Comparison of ENCODE assay signal across 8 cellular contexts in the genomic region with DNA sequence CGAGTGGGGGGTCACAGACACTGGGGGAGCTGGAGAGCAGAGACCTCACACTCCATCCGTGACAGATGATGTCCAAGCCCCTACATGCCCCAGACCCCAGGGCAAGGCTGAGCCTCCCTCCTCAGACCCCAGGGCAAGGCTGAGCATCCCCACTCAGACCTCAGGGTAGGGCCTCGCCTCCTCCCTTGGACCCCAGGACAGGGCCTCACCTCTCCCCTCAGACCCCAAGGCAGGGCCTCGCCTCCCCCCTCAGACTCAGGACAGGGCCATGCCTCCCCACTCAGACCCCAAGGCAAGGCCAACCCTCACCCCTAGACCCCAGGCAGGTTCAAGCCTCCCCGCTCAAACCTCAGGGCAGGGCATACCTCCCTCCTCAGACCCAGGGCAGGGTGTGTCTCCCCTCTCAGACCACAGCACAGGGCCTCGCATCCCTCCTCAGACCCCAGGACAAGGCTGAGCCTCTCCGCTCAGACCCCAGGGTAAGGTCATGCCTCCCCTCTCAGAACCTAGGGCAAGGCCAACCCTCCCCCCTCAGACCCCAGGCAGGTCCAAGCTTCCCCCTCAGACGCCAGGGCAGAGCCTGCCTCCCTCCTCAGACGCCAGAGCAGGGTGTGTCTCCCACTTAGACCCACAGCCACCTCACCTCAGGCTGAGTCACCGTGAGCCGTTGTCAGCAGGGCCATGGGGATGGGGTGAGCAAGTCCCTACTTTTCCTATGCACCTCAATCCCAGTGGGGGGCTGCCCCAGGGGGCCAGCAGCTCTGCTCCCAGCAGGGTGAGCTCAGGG. TPM values are rescaled to one million over a fixed set of nuclear protein-coding genes. Genes with fewer than 3 reads are reported as not detected.
DNase-seq lines count a peak whose midpoint lies in the region; ATAC-seq and TF ChIP-seq lines count a peak whose summit lies in the region.

No MANE protein-coding gene starts in this region.

- TF ChIP-seq CTCF in C4-2B (conservative IDR thresholded peaks at IDR 0.05) (no peak), left lung (IDR thresholded peaks at IDR 0.05) (no peak)

- H2AFZ ChIP-seq in Karpas-422 (ENCODE audit: low read length) = no peak overlapping the region

- peak overlapping the region; percentile 90 for H3K27ac Mint-ChIP-seq in activated T-helper 1 cell treated with anti-CD3 and anti-CD28 coated beads, Interleukin-12 subunit alpha, Interleukin-12 subunit beta, Interleukin-2, Interleukin-4 antibody, amounts not matched to agents 30 ng/mL and 10 ng/mL and 1 ng/mL, durations not matched to agents 14 hours and 24 hours and 36 hours

- H3K4me3 ChIP-seq in left lung (peak overlapping the region in 1 of 2 donors; percentile 24), Karpas-422 (ENCODE audit: low read length) (no peak overlapping the region)

- H3K27me3 Mint-ChIP-seq in activated T-helper 1 cell treated with anti-CD3 and anti-CD28 coated beads, Interleukin-12 subunit alpha, Interleukin-12 subunit beta, Interleukin-2, Interleukin-4 antibody, amounts not matched to agents 30 ng/mL and 10 ng/mL and 1 ng/mL, durations not matched to agents 14 hours and 24 hours and 36 hours (ENCODE audit: insufficient read depth) = peaks cover 2% of the 10 kb centered on the region

- H3K9me3 Mint-ChIP-seq in activated T-helper 1 cell treated with anti-CD3 and anti-CD28 coated beads, Interleukin-12 subunit alpha, Interleukin-12 subunit beta, Interleukin-2, Interleukin-4 antibody, amounts not matched to agents 30 ng/mL and 10 ng/mL and 1 ng/mL, durations not matched to agents 14 hours and 24 hours and 36 hours = no peaks in the 10 kb centered on the region

- peak overlapping the region; percentile 87 for H3K4me3 Mint-ChIP-seq in activated T-helper 1 cell treated with anti-CD3 and anti-CD28 coated beads, Interleukin-12 subunit alpha, Interleukin-12 subunit beta, Interleukin-2, Interleukin-4 antibody, amounts not matched to agents 30 ng/mL and 10 ng/mL and 1 ng/mL, durations not matched to agents 14 hours and 24 hours and 36 hours

- ATAC-seq in left lung = peak; percentile 92
- no peak for ATAC-seq in GM21619 (IDR thresholded peaks at IDR 0.05; ENCODE audit: unreplicated experiment)
- ATAC-seq in GM19395 (IDR thresholded peaks at IDR 0.05; ENCODE audit: unreplicated experiment) = no peak

- no peaks in the 10 kb centered on the region for H3K9me2 ChIP-seq in Karpas-422 (replicated peaks; ENCODE audit: insufficient read depth, low read length)

- no peak overlapping the region for H3K9ac ChIP-seq in Karpas-422 (ENCODE audit: low read length)

- intact Hi-C loops in activated T-helper 1 cell treated with anti-CD3 and anti-CD28 coated beads, Interleukin-12 subunit alpha, Interleukin-12 subunit beta, Interleukin-2, Interleukin-4 antibody, amounts not matched to agents 30 ng/mL and 10 ng/mL and 1 ng/mL, durations not matched to agents 14 hours and 24 hours and 36 hours (cut with micrococcal nuclease) = loop anchor here (1.0 to 5.0 kb wide), 3 partner anchors 14 to 115 kb away; a partner anchor contains a TSS
- intact Hi-C loops in left lung (cut with DNase I) = no loop called here

- DNase-seq in NCI-H460 (ENCODE audit: extremely low read depth, low read depth) (peak; percentile 48), left lung (peak; percentile 87 to 91), Karpas-422 (no peak)
- peak; percentile 62 for DNase-seq in activated T-helper 1 cell treated with anti-CD3 and anti-CD28 coated beads, Interleukin-12 subunit alpha, Interleukin-12 subunit beta, Interleukin-2, Interleukin-4 antibody, amounts not matched to agents 30 ng/mL and 10 ng/mL and 1 ng/mL, durations not matched to agents 14 hours and 24 hours and 36 hours (ENCODE audit: low spot score)
- peak; percentile 67 for DNase-seq in stimulated activated naive CD4-positive, alpha-beta T cell treated with Interleukin-2 at 50 U/mL for 16 hours (lab: John Stamatoyannopoulos, UW)

- no peaks in the 10 kb centered on the region for H3K79me2 ChIP-seq in Karpas-422 (ENCODE audit: low read length)

- H3K4me1 ChIP-seq in left lung (peaks cover 8 to 61% of the 10 kb centered on the region in 2 donors), Karpas-422 (ENCODE audit: low read length) (peaks cover 22% of the 10 kb centered on the region)

- peak overlapping the region; percentile 46 for H3K27ac ChIP-seq in C4-2B
- peak overlapping the region; percentile 86 to 96 for H3K27ac ChIP-seq in left lung
- H3K27ac ChIP-seq in Karpas-422 (ENCODE audit: low read length) = no peak overlapping the region

- H3K9me3 ChIP-seq in left lung (no peaks in the 10 kb centered on the region), Karpas-422 (ENCODE audit: low read length) (peaks cover 6% of the 10 kb centered on the region; the same call in 1 of the 2 replicates)

- H3K27me3 ChIP-seq in left lung (no peaks in the 10 kb centered on the region), Karpas-422 (ENCODE audit: low read length) (no peaks in the 10 kb centered on the region)

- no peaks in the 10 kb centered on the region for H3K36me3 ChIP-seq in left lung
- H3K36me3 ChIP-seq in Karpas-422 (ENCODE audit: insufficient read depth, low read length) = no peaks in the 10 kb centered on the region

- peaks cover 27% of the 10 kb centered on the region for H3K4me1 Mint-ChIP-seq in activated T-helper 1 cell treated with anti-CD3 and anti-CD28 coated beads, Interleukin-12 subunit alpha, Interleukin-12 subunit beta, Interleukin-2, Interleukin-4 antibody, amounts not matched to agents 30 ng/mL and 10 ng/mL and 1 ng/mL, durations not matched to agents 14 hours and 24 hours and 36 hours (ENCODE audit: low read depth)

- no peak overlapping the region for H3K4me2 ChIP-seq in Karpas-422 (ENCODE audit: low read depth, low read length, poor library complexity, severe bottlenecking)

- peaks cover 27% of the 10 kb centered on the region for H3K36me3 Mint-ChIP-seq in activated T-helper 1 cell treated with anti-CD3 and anti-CD28 coated beads, Interleukin-12 subunit alpha, Interleukin-12 subunit beta, Interleukin-2, Interleukin-4 antibody, amounts not matched to agents 30 ng/mL and 10 ng/mL and 1 ng/mL, durations not matched to agents 14 hours and 24 hours and 36 hours (ENCODE audit: low read depth)

- H4K20me1 ChIP-seq in Karpas-422 (ENCODE audit: insufficient read depth, low read depth, low read length) = no peaks in the 10 kb centered on the region

RNA-seq across cellular contexts. Expression of a gene that starts 1.7 kb away (rescaled TPM):
- 0.07 and 0.75 TPM in 2 replicates for total RNA-seq in NCI-H460 (2014; rRNA removed; shearing (Covaris generic))
- polyA plus RNA-seq in NCI-H460 (2014; cell fraction: nucleus; rRNA removed) = 0.95 and 1.8 TPM in 2 replicates
- 44.3 and 45.3 TPM in 2 replicates for total RNA-seq in activated T-helper 1 cell treated with anti-CD3 and anti-CD28 coated beads, Interleukin-12 subunit alpha, Interleukin-12 subunit beta, Interleukin-2, Interleukin-4 antibody, amounts not matched to agents 30 ng/mL and 10 ng/mL and 1 ng/mL, durations not matched to agents 14 hours and 24 hours and 36 hours
- total RNA-seq in left lung = 10 to 100 TPM in 1 of 2 donors, 1 to 10 TPM in 1; 9.3 to 20.8 TPM
- not detected in 2 replicates for total RNA-seq in Karpas-422 (2014; rRNA removed; shearing (Covaris generic); ENCODE audit: low replicate concordance)

RNA-seq across cellular contexts. Expression of a gene that starts 8.8 kb away (rescaled TPM):
- 31.4 and 34.4 TPM in 2 replicates for total RNA-seq in NCI-H460 (2014; rRNA removed; shearing (Covaris generic))
- 103 and 113 TPM in 2 replicates for polyA plus RNA-seq in NCI-H460 (2014; cell fraction: nucleus; rRNA removed)
- 112 and 118 TPM in 2 replicates for total RNA-seq in activated T-helper 1 cell treated with anti-CD3 and anti-CD28 coated beads, Interleukin-12 subunit alpha, Interleukin-12 subunit beta, Interleukin-2, Interleukin-4 antibody, amounts not matched to agents 30 ng/mL and 10 ng/mL and 1 ng/mL, durations not matched to agents 14 hours and 24 hours and 36 hours
- 100 to 1,000 TPM in 1 of 2 donors, 10 to 100 TPM in 1; 67.7 to 121 TPM for total RNA-seq in left lung
- total RNA-seq in Karpas-422 (2014; rRNA removed; shearing (Covaris generic); ENCODE audit: low replicate concordance) = 30.0 and 37.6 TPM in 2 replicates

RNA-seq across cellular contexts. Expression of a gene that starts 41.1 kb away (rescaled TPM):
- total RNA-seq in NCI-H460 (2014; rRNA removed; shearing (Covaris generic)) = 0.78 and 0.87 TPM in 2 replicates
- polyA plus RNA-seq in NCI-H460 (2014; cell fraction: nucleus; rRNA removed) = 0.47 and 0.57 TPM in 2 replicates
- total RNA-seq in activated T-helper 1 cell treated with anti-CD3 and anti-CD28 coated beads, Interleukin-12 subunit alpha, Interleukin-12 subunit beta, Interleukin-2, Interleukin-4 antibody, amounts not matched to agents 30 ng/mL and 10 ng/mL and 1 ng/mL, durations not matched to agents 14 hours and 24 hours and 36 hours = 103 and 109 TPM in 2 replicates
- 10 to 100 TPM; 17.6 to 35.9 TPM for total RNA-seq in left lung
- not detected in 2 replicates for total RNA-seq in Karpas-422 (2014; rRNA removed; shearing (Covaris generic); ENCODE audit: low replicate concordance)

RNA-seq across cellular contexts. Expression of a gene that starts 47.6 kb away (rescaled TPM):
- total RNA-seq in NCI-H460 (2014; rRNA removed; shearing (Covaris generic)) = not detected in 2 replicates
- 0.20 TPM in 1 of 2 replicates, not detected in the other for polyA plus RNA-seq in NCI-H460 (2014; cell fraction: nucleus; rRNA removed)
- 0.08 and 0.12 TPM in 2 replicates for total RNA-seq in activated T-helper 1 cell treated with anti-CD3 and anti-CD28 coated beads, Interleukin-12 subunit alpha, Interleukin-12 subunit beta, Interleukin-2, Interleukin-4 antibody, amounts not matched to agents 30 ng/mL and 10 ng/mL and 1 ng/mL, durations not matched to agents 14 hours and 24 hours and 36 hours
- total RNA-seq in left lung = under 1 TPM in 1 of 2 donors, not detected in 1; 0.38 TPM
- not detected in 2 replicates for total RNA-seq in Karpas-422 (2014; rRNA removed; shearing (Covaris generic); ENCODE audit: low replicate concordance)
